Comparison of ENCODE assay signal across 9 cellular contexts in the genomic region with DNA sequence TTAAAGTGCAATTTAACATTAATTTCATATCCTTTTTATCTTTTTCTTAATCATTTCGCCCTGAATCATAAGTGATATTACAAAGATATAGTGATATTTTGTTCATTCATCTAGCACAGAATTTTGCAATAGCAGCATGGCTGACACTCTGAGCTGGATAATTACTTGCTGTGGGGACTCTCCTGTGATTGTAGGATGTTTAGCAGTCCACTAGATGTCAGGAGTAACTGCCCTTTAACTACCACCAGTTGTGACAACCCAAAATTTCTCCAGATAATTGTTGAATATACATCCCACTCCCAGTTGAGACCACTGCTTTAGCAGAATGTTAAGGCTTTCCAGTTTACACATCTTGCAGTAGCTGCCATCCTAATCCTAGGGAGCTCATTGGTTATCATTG.
A peak's percentile ranks its signal among the peaks of the same experiment; 100 is the strongest.
DNase-seq lines count a peak whose midpoint lies in the region; ATAC-seq, FAIRE-seq and TF ChIP-seq lines count a peak whose summit lies in the region.
"Had no signal": no experiment of that assay in that cellular context is flagged by ENCODE, and none has a peak within 500 bp of the region (broad histone marks: within the 10 kb centered on the region; RNA-seq: fewer than 3 reads in every experiment).

No MANE protein-coding gene starts in this region.

- H3K27ac ChIP-seq in VCaP, result no peak overlapping the region
- no peak overlapping the region for H3K27ac ChIP-seq in right cardiac atrium (ENCODE audit: low read length)
- no peak overlapping the region for H3K27ac ChIP-seq in thoracic aorta

- H3K27me3 Mint-ChIP-seq in activated CD8-positive, alpha-beta memory T cell treated with anti-CD3 and anti-CD28 coated beads, Interleukin-2, amount 10 ng/mL, durations not matched to agents 7 days and 5 days, result no peaks in the 10 kb centered on the region
- H3K27me3 Mint-ChIP-seq: dendritic cell treated with granulocyte-macrophage colony-stimulating factor and Interleukin-4, amounts not matched to agents 40 ng/mL and 50 ng/mL, for 4 days had no signal

- no peaks in the 10 kb centered on the region for H3K9me3 Mint-ChIP-seq in activated CD8-positive, alpha-beta memory T cell treated with anti-CD3 and anti-CD28 coated beads, Interleukin-2, amount 10 ng/mL, durations not matched to agents 7 days and 5 days (ENCODE audit: low read depth)
- H3K9me3 Mint-ChIP-seq: dendritic cell treated with granulocyte-macrophage colony-stimulating factor and Interleukin-4, amounts not matched to agents 40 ng/mL and 50 ng/mL, for 4 days had no signal

- FAIRE-seq in HTR-8/SVneo (lab: Jason Lieb, UNC), result peak; percentile 64

- intact Hi-C loops in right cardiac atrium (cut with DNase I), result loop anchor here in 2 of 4 donors (10.0 kb wide), 1 partner anchor 373 kb away; no protein-coding TSS in a partner anchor

- no peaks in the 10 kb centered on the region for H3K36me3 ChIP-seq in thoracic aorta

- no peaks in the 10 kb centered on the region for H3K9me3 ChIP-seq in right cardiac atrium (ENCODE audit: control insufficient read depth, low read length)
- H3K9me3 ChIP-seq in thoracic aorta, result peaks cover 5% of the 10 kb centered on the region

- TF ChIP-seq CTCF in VCaP (conservative IDR thresholded peaks at IDR 0.05) (peak; percentile 71), thoracic aorta (IDR thresholded peaks at IDR 0.05) (peak; percentile 42)

- peak; percentile 58 for ATAC-seq in activated CD8-positive, alpha-beta memory T cell treated with anti-CD3 and anti-CD28 coated beads, Interleukin-2, amount 10 ng/mL, durations not matched to agents 7 days and 5 days
- ATAC-seq in right cardiac atrium (peak; percentile 54 to 65), thoracic aorta (ENCODE audit: insufficient number of reproducible peaks, low FRiP score, low read depth) (no peak)

- no peaks in the 10 kb centered on the region for H3K27me3 ChIP-seq in right cardiac atrium (ENCODE audit: control insufficient read depth, insufficient read depth)
- H3K27me3 ChIP-seq in thoracic aorta (replicated peaks; ENCODE audit: insufficient read depth), result no peaks in the 10 kb centered on the region

- no peak for DNase-seq in activated CD8-positive, alpha-beta memory T cell treated with anti-CD3 and anti-CD28 coated beads, Interleukin-2, amount 10 ng/mL, durations not matched to agents 7 days and 5 days
- DNase-seq in activated CD8-positive, alpha-beta memory T cell treated with anti-CD3 and anti-CD28 coated beads, Interleukin-2, amount 50 U/mL, for 4 hours, result no peak
- DNase-seq in HTR-8/SVneo (ENCODE audit: insufficient read length, low spot score) (peak; percentile 21), right cardiac atrium (no peak), thoracic aorta (ENCODE audit: low spot score) (no peak), anterior cingulate cortex (lab: John Stamatoyannopoulos, UW) (no peak), hypothalamus (lab: John Stamatoyannopoulos, UW) (no peak)

- no peak overlapping the region for H3K27ac Mint-ChIP-seq in activated CD8-positive, alpha-beta memory T cell treated with anti-CD3 and anti-CD28 coated beads, Interleukin-2, amount 10 ng/mL, durations not matched to agents 7 days and 5 days
- H3K27ac Mint-ChIP-seq: dendritic cell treated with granulocyte-macrophage colony-stimulating factor and Interleukin-4, amounts not matched to agents 40 ng/mL and 50 ng/mL, for 4 days had no signal

- 28% methylated on average over 1 of the region's 1 CpG for WGBS in right cardiac atrium

- H3K4me3 Mint-ChIP-seq in activated CD8-positive, alpha-beta memory T cell treated with anti-CD3 and anti-CD28 coated beads, Interleukin-2, amount 10 ng/mL, durations not matched to agents 7 days and 5 days, result no peak overlapping the region
- H3K4me3 Mint-ChIP-seq: dendritic cell treated with granulocyte-macrophage colony-stimulating factor and Interleukin-4, amounts not matched to agents 40 ng/mL and 50 ng/mL, for 4 days had no signal

- H3K36me3 Mint-ChIP-seq in activated CD8-positive, alpha-beta memory T cell treated with anti-CD3 and anti-CD28 coated beads, Interleukin-2, amount 10 ng/mL, durations not matched to agents 7 days and 5 days, result no peaks in the 10 kb centered on the region

- CTCF ChIA-PET in activated CD8-positive, alpha-beta memory T cell treated with anti-CD3 and anti-CD28 coated beads, Interleukin-2, amount 10 ng/mL, durations not matched to agents 7 days and 5 days (lab: Charles Lee), result interaction anchor here (0.5 to 3.1 kb wide), 15 partner anchors 11 to 452 kb away, joined by 3 to 26 read pairs (median 4); no protein-coding TSS in a partner anchor

- H3K4me1 Mint-ChIP-seq in activated CD8-positive, alpha-beta memory T cell treated with anti-CD3 and anti-CD28 coated beads, Interleukin-2, amount 10 ng/mL, durations not matched to agents 7 days and 5 days, result peaks cover 6% of the 10 kb centered on the region

- no peak overlapping the region for H3K4me3 ChIP-seq in right cardiac atrium (ENCODE audit: low read length)
- H3K4me3 ChIP-seq in thoracic aorta, result no peak overlapping the region

- no peaks in the 10 kb centered on the region for H3K4me1 ChIP-seq in right cardiac atrium (ENCODE audit: control insufficient read depth, insufficient read depth, low read length)
- peaks cover 6 to 9% of the 10 kb centered on the region in 2 donors for H3K4me1 ChIP-seq in thoracic aorta (ENCODE audit: control insufficient read depth in 1 of 2, low read depth in 2 of 2)
